14 cellular contexts compared by ENCODE assay signal in genomic region chr17:42296012-42296411, GRCh38.
"Had no signal": no experiment of that assay in that cellular context is flagged by ENCODE, and none has a peak within 500 bp of the region (broad histone marks: within the 10 kb centered on the region; RNA-seq: fewer than 3 reads in every experiment).

No MANE protein-coding gene starts in this region.

- H3K4me3 ChIP-seq: coronary artery, hepatocyte, sigmoid colon, skin epidermis, tibial artery had no signal

- H3K27me3 Mint-ChIP-seq: naive B cell had no signal

- H3K4me1 ChIP-seq: sigmoid colon, tibial artery had no signal

- H3K27ac ChIP-seq: coronary artery, hepatocyte, sigmoid colon, skin epidermis, tibial artery had no signal

- DNase-seq: effector CD4-positive, alpha-beta T cell; endodermal cell; foreskin melanocyte; head of caudate nucleus; kidney glomerular epithelial cell; mesendoderm; naive B cell; sigmoid colon; stimulated activated naive CD8-positive, alpha-beta T cell treated with anti-CD3 and anti-CD28 coated beads, Interleukin-15, Interleukin-2, amounts not matched to agents 100 U/mL and 50 U/mL, for 24 hours; tibial artery had no signal

- ATAC-seq: stimulated activated naive CD8-positive, alpha-beta T cell treated with anti-CD3 and anti-CD28 coated beads, Interleukin-15, Interleukin-2, amounts not matched to agents 100 U/mL and 50 U/mL, for 24 hours had no signal

- H3K4me1 Mint-ChIP-seq: endodermal cell, nephron had no signal

- H3K9me3 ChIP-seq: sigmoid colon, tibial artery had no signal

- H3K4me3 Mint-ChIP-seq: endodermal cell, nephron had no signal

- H3K9me3 Mint-ChIP-seq: endodermal cell, naive B cell, nephron had no signal

- H3K27ac Mint-ChIP-seq: endodermal cell, nephron had no signal

- H3K27me3 ChIP-seq: hepatocyte, sigmoid colon, tibial artery had no signal
